Comparison of ENCODE assay signal across 20 cellular contexts in the genomic region with DNA sequence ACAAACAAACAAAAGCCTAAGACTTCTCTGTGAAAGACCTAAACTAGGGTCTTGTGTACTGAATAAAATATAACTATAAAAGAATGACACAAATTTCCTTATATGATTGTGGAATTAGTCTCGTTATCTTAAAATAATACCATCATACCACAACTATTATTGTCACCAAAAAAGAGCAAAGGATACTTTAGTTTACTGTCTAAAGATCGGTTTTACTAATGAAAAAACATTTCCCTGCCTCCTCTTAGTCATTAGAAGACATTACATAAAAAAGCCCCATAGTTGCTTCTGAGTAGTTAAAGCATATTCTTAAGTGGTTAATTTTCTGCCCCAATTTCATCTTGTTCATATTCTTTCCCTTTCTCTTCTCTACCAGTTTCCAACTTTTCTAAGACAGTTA. TPM values are rescaled to one million over a fixed set of nuclear protein-coding genes. Genes with fewer than 3 reads are reported as not detected.
DNase-seq lines count a peak whose midpoint lies in the region; ATAC-seq and TF ChIP-seq lines count a peak whose summit lies in the region.
"Had no signal": no experiment of that assay in that cellular context is flagged by ENCODE, and none has a peak within 500 bp of the region (broad histone marks: within the 10 kb centered on the region; RNA-seq: fewer than 3 reads in every experiment).

No MANE protein-coding gene starts in this region.

- H3F3A ChIP-seq in DOHH2 (ENCODE audit: control insufficient read depth, insufficient read depth): no peaks in the 10 kb centered on the region
- H3F3A ChIP-seq in Loucy (ENCODE audit: low read depth): no peaks in the 10 kb centered on the region

- H3K9me2 ChIP-seq in DOHH2 (replicated peaks; ENCODE audit: control insufficient read depth, low read length) (no peaks in the 10 kb centered on the region), Loucy (replicated peaks; ENCODE audit: low read depth, low read length) (no peaks in the 10 kb centered on the region)

- TF ChIP-seq CTCF in DOHH2 (IDR thresholded peaks at IDR 0.05; ENCODE audit: low read depth, low read length, poor library complexity, severe bottlenecking) (no peak), Loucy (conservative IDR thresholded peaks at IDR 0.05; ENCODE audit: low read length) (no peak), mesothelial cell of epicardium (IDR thresholded peaks at IDR 0.05; ENCODE audit: unreplicated experiment) (no peak), WERI-Rb-1 (IDR thresholded peaks at IDR 0.05; ENCODE audit: low read depth, low read length) (no peak)

- peak overlapping the region; percentile 57; the same call in 1 of the 2 replicates for H2AFZ ChIP-seq in Loucy (ENCODE audit: low read length)

- no peak overlapping the region for H3K9ac ChIP-seq in Loucy (ENCODE audit: low read depth, low read length, poor library complexity, severe bottlenecking)
- H3K9ac ChIP-seq: BLaER1 treated with 17β-estradiol and CSF1 and Interleukin-3, amounts not matched to agents 10 nM and 100 nM had no signal

- H3K4me2 ChIP-seq in DOHH2 (ENCODE audit: low read length): peak overlapping the region; percentile 40
- H3K4me2 ChIP-seq in Loucy (ENCODE audit: low read depth, low read length, poor library complexity, severe bottlenecking): no peak overlapping the region
- H3K4me2 ChIP-seq: A549; BLaER1 treated with 17β-estradiol and CSF1 and Interleukin-3, amounts not matched to agents 10 nM and 100 nM had no signal

- H3K27ac ChIP-seq in DOHH2 (ENCODE audit: low read depth, low read length): peak overlapping the region; percentile 38
- H3K27ac ChIP-seq in naive thymus-derived CD4-positive, alpha-beta T cell (ENCODE audit: low read depth, low read length): no peak overlapping the region
- no peak overlapping the region for H3K27ac ChIP-seq in WERI-Rb-1
- H3K27ac ChIP-seq: A549; BLaER1 treated with 17β-estradiol and CSF1 and Interleukin-3, amounts not matched to agents 10 nM and 100 nM had no signal

- H3K4me1 Mint-ChIP-seq in mesothelial cell of epicardium: peaks cover 15% of the 10 kb centered on the region
- H3K4me1 Mint-ChIP-seq in naive thymus-derived CD4-positive, alpha-beta T cell: no peaks in the 10 kb centered on the region
- H3K4me1 Mint-ChIP-seq: CD14-positive monocyte; CD8-positive, alpha-beta memory T cell had no signal

- H3K27me3 ChIP-seq in DOHH2 (ENCODE audit: control insufficient read depth, low read length) (no peaks in the 10 kb centered on the region), Loucy (ENCODE audit: insufficient read depth, low read length, poor library complexity, severe bottlenecking) (no peaks in the 10 kb centered on the region), WERI-Rb-1 (ENCODE audit: insufficient read depth, low read depth, severe bottlenecking) (no peaks in the 10 kb centered on the region)
- no peaks in the 10 kb centered on the region for H3K27me3 ChIP-seq in naive thymus-derived CD4-positive, alpha-beta T cell (ENCODE audit: control insufficient read depth in 2 of 2, insufficient read depth in 2 of 2, low read length in 2 of 2)
- H3K27me3 ChIP-seq: BE2C; BLaER1 treated with 17β-estradiol and CSF1 and Interleukin-3, amounts not matched to agents 10 nM and 100 nM had no signal

- H3K4me1 ChIP-seq in DOHH2 (ENCODE audit: control insufficient read depth, low read length): peaks cover 21% of the 10 kb centered on the region
- peaks cover 7% of the 10 kb centered on the region for H3K4me1 ChIP-seq in Loucy (ENCODE audit: insufficient read depth, low read length, poor library complexity, severe bottlenecking)
- H3K4me1 ChIP-seq in naive thymus-derived CD4-positive, alpha-beta T cell (ENCODE audit: control insufficient read depth in 2 of 2, insufficient read depth in 2 of 2, low read length in 2 of 2): no peaks in the 10 kb centered on the region
- H3K4me1 ChIP-seq: A549, BE2C, HAP-1 had no signal

- H3K36me3 Mint-ChIP-seq in mesothelial cell of epicardium: no peaks in the 10 kb centered on the region
- H3K36me3 Mint-ChIP-seq in naive thymus-derived CD4-positive, alpha-beta T cell: no peaks in the 10 kb centered on the region
- H3K36me3 Mint-ChIP-seq: CD14-positive monocyte had no signal

- H3K79me2 ChIP-seq in DOHH2 (ENCODE audit: control insufficient read depth, low read length) (no peaks in the 10 kb centered on the region), Loucy (ENCODE audit: insufficient read depth, low read length) (no peaks in the 10 kb centered on the region)

- H3K27ac Mint-ChIP-seq in mesothelial cell of epicardium: peak overlapping the region; percentile 15
- no peak overlapping the region for H3K27ac Mint-ChIP-seq in naive thymus-derived CD4-positive, alpha-beta T cell
- H3K27ac Mint-ChIP-seq: CD14-positive monocyte; CD4-positive, alpha-beta T cell; CD8-positive, alpha-beta memory T cell; HFFc6 had no signal

- H3K36me3 ChIP-seq in DOHH2 (ENCODE audit: control insufficient read depth, low read length) (no peaks in the 10 kb centered on the region), Loucy (ENCODE audit: insufficient read depth, low read length) (no peaks in the 10 kb centered on the region), WERI-Rb-1 (no peaks in the 10 kb centered on the region)
- no peaks in the 10 kb centered on the region for H3K36me3 ChIP-seq in naive thymus-derived CD4-positive, alpha-beta T cell (ENCODE audit: control insufficient read depth in 2 of 3, insufficient read depth in 3 of 3, low read length in 3 of 3)
- H3K36me3 ChIP-seq: BE2C; BLaER1 treated with 17β-estradiol and CSF1 and Interleukin-3, amounts not matched to agents 10 nM and 100 nM; HAP-1 had no signal

- CTCF ChIA-PET in naive thymus-derived CD4-positive, alpha-beta T cell (lab: Charles Lee): no interaction called here

- no peak for ATAC-seq in naive thymus-derived CD4-positive, alpha-beta T cell
- ATAC-seq: A549 had no signal

- POLR2A ChIA-PET in naive thymus-derived CD4-positive, alpha-beta T cell (lab: Charles Lee): no interaction called here

- intact Hi-C loops in naive thymus-derived CD4-positive, alpha-beta T cell (cut with micrococcal nuclease): no loop called here

- H3K9me3 Mint-ChIP-seq in mesothelial cell of epicardium: peaks cover 5% of the 10 kb centered on the region
- H3K9me3 Mint-ChIP-seq in naive thymus-derived CD4-positive, alpha-beta T cell: peaks cover 0 to 5% (median 0%) of the 10 kb centered on the region in 11 donors
- H3K9me3 Mint-ChIP-seq: CD4-positive, alpha-beta T cell had no signal

- DNase-seq in mesothelial cell of epicardium (ENCODE audit: low spot score in 2 of 2, unreplicated experiment in 2 of 2) (no peak), NCI-H1417 (lab: John Stamatoyannopoulos, UW) (no peak), WERI-Rb-1 (no peak)
- DNase-seq in naive thymus-derived CD4-positive, alpha-beta T cell: no peak
- DNase-seq: 8988T; ACHN; AML-193; BE2C; CD4-positive, alpha-beta T cell; CD8-positive, alpha-beta memory T cell; DMS53; DMS79 treated with DMSO at 0.1 percent for 48 hours; GOT3; HFFc6 had no signal

- no peaks in the 10 kb centered on the region for H3K27me3 Mint-ChIP-seq in mesothelial cell of epicardium (ENCODE audit: low read depth)
- H3K27me3 Mint-ChIP-seq in naive thymus-derived CD4-positive, alpha-beta T cell: no peaks in the 10 kb centered on the region
- H3K27me3 Mint-ChIP-seq: CD4-positive, alpha-beta T cell; CD8-positive, alpha-beta memory T cell had no signal

- H3K4me3 ChIP-seq in DOHH2 (ENCODE audit: low read length) (peak overlapping the region; percentile 23; the same call in 1 of the 2 replicates), Loucy (ENCODE audit: low read length, poor library complexity, severe bottlenecking) (no peak overlapping the region), WERI-Rb-1 (ENCODE audit: low read depth, low read length) (no peak overlapping the region)
- no peak overlapping the region for H3K4me3 ChIP-seq in naive thymus-derived CD4-positive, alpha-beta T cell (ENCODE audit: low read length)
- H3K4me3 ChIP-seq: A549; BLaER1 treated with 17β-estradiol and CSF1 and Interleukin-3, amounts not matched to agents 10 nM and 100 nM; HAP-1 had no signal

- no peak overlapping the region for H3K4me3 Mint-ChIP-seq in mesothelial cell of epicardium
- H3K4me3 Mint-ChIP-seq in naive thymus-derived CD4-positive, alpha-beta T cell: no peak overlapping the region
- H3K4me3 Mint-ChIP-seq: CD14-positive monocyte; CD4-positive, alpha-beta T cell; CD8-positive, alpha-beta memory T cell; HFFc6 had no signal

- H3K9me3 ChIP-seq in DOHH2 (ENCODE audit: control insufficient read depth, insufficient read depth, low read length) (no peaks in the 10 kb centered on the region), Loucy (ENCODE audit: insufficient read depth, low read depth, low read length) (no peaks in the 10 kb centered on the region), WERI-Rb-1 (ENCODE audit: severe bottlenecking) (no peaks in the 10 kb centered on the region)
- H3K9me3 ChIP-seq in naive thymus-derived CD4-positive, alpha-beta T cell (ENCODE audit: control insufficient read depth in 2 of 3, low read length in 3 of 3): no peaks in the 10 kb centered on the region
- H3K9me3 ChIP-seq: A549, BE2C, HAP-1 had no signal

- H4K20me1 ChIP-seq in DOHH2 (ENCODE audit: control insufficient read depth, insufficient read depth, low read depth, low read length): no peaks in the 10 kb centered on the region
- H4K20me1 ChIP-seq in Loucy (ENCODE audit: insufficient read depth, low read length, poor library complexity, severe bottlenecking): no peaks in the 10 kb centered on the region
- H4K20me1 ChIP-seq: BLaER1 treated with 17β-estradiol and CSF1 and Interleukin-3, amounts not matched to agents 10 nM and 100 nM had no signal

RNA-seq across cellular contexts. Expression of gene PRL, which starts 33.1 kb away (rescaled TPM):
- 0.23 TPM in 1 of 3 replicates, not detected in the others for total RNA-seq in mesothelial cell of epicardium
- total RNA-seq in naive thymus-derived CD4-positive, alpha-beta T cell: not detected
- not detected for polyA plus RNA-seq in naive thymus-derived CD4-positive, alpha-beta T cell
- total RNA-seq: CD4-positive, alpha-beta T cell; CD8-positive, alpha-beta memory T cell; HFFc6 had no signal
- polyA plus RNA-seq: A549 had no signal
